1 cellular context compared by ENCODE assay signal in genomic region chr9:20553750-20554149, GRCh38.
TF ChIP-seq lines count a peak whose summit lies in the region.

No MANE protein-coding gene starts in this region.

TF ChIP-seq in GM12878, 131 proteins besides CTCF, POLR2A, EP300 and RAD21 (continued from another document):
- no peak for TF ChIP-seq CEBPZ (IDR thresholded peaks at IDR 0.05; ENCODE audit: low read depth, low read length)
- TF ChIP-seq NFXL1 (IDR thresholded peaks at IDR 0.05; ENCODE audit: borderline replicate concordance) = no peak
- TF ChIP-seq POU2F2 (IDR thresholded peaks at IDR 0.05; ENCODE audit: borderline replicate concordance, low read depth, low read length) = no peak
- no peak for TF ChIP-seq SRF (IDR thresholded peaks at IDR 0.05; ENCODE audit: low read depth in 2 of 2, low read length in 2 of 2)
- TF ChIP-seq ZBTB4 (CRISPR knock-in tag; IDR thresholded peaks at IDR 0.05) = no peak
- no peak for TF ChIP-seq SMC3 (IDR thresholded peaks at IDR 0.05; ENCODE audit: borderline replicate concordance, low read length)
- TF ChIP-seq FOXM1 (IDR thresholded peaks at IDR 0.05; ENCODE audit: low read depth, low read length) = no peak
- TF ChIP-seq BCL11A (IDR thresholded peaks at IDR 0.05; ENCODE audit: low read depth, low read length) = no peak
- TF ChIP-seq ZZZ3 (IDR thresholded peaks at IDR 0.05; ENCODE audit: control insufficient read depth, insufficient read length, low read depth) = no peak
TF ChIP-seq in GM12878: peak in this region for 0.
